In genomic region chr2:24892928-24893327, GRCh38 we compare ENCODE assay signal across 23 cellular contexts.
"Had no signal": no experiment of that assay in that cellular context is flagged by ENCODE, and none has a peak within 500 bp of the region (broad histone marks: within the 10 kb centered on the region; RNA-seq: fewer than 3 reads in every experiment).

No MANE protein-coding gene starts in this region.

- H3K27me3 ChIP-seq: adrenal gland, esophagus squamous epithelium, gastrocnemius medialis, neural progenitor cell, spleen, testis had no signal

- FAIRE-seq: astrocyte had no signal

- H3K27ac ChIP-seq: adrenal gland, esophagus squamous epithelium, gastrocnemius medialis, neural progenitor cell, spleen, testis, VCaP had no signal

- H3K4me1 ChIP-seq: adrenal gland, esophagus squamous epithelium, gastrocnemius medialis, neural progenitor cell, spleen, testis had no signal

- H3K9ac ChIP-seq: neural progenitor cell had no signal

- H3K9me3 ChIP-seq: gastrocnemius medialis, testis had no signal

- H2AFZ ChIP-seq: neural progenitor cell had no signal

- DNase-seq: activated CD4-positive, alpha-beta T cell treated with anti-CD3 and anti-CD28 coated beads, Interleukin-2, amount 10 ng/mL, durations not matched to agents 7 days and 5 days; activated CD8-positive, alpha-beta memory T cell treated with anti-CD3 and anti-CD28 coated beads, Interleukin-2, amount 10 ng/mL, durations not matched to agents 7 days and 5 days; activated CD8-positive, alpha-beta T cell treated with anti-CD3 and anti-CD28 coated beads for 36 hours; activated T-cell treated with anti-CD3 and anti-CD28 coated beads for 4 hours; adrenal gland; cortex of kidney; endodermal cell; esophagus squamous epithelium; gastrocnemius medialis; hippocampal formation; left ventricle myocardium superior; mammary epithelial cell; naive thymus-derived CD8-positive, alpha-beta T cell; posterior cingulate gyrus; spleen; stimulated activated CD4-positive, alpha-beta T cell treated with anti-CD3 and anti-CD28 coated beads, Interleukin-4, amount 100 ng/mL, for 1 hour; stimulated activated naive CD4-positive, alpha-beta T cell; testis had no signal

- ATAC-seq: activated CD4-positive, CD25-positive, alpha-beta regulatory T cell treated with anti-CD3 and anti-CD28 coated beads, Interleukin-2, amount 50 U/mL, for 24 hours; activated CD8-positive, alpha-beta memory T cell treated with anti-CD3 and anti-CD28 coated beads, Interleukin-2, amount 10 ng/mL, durations not matched to agents 7 days and 5 days; activated CD8-positive, alpha-beta T cell treated with anti-CD3 and anti-CD28 coated beads for 36 hours; activated naive CD4-positive, alpha-beta T cell treated with anti-CD3 and anti-CD28 coated beads, Interleukin-2, amount 50 U/mL, for 72 hours; gastrocnemius medialis; left ventricle myocardium superior; naive thymus-derived CD8-positive, alpha-beta T cell had no signal

- H3K36me3 ChIP-seq: adrenal gland, gastrocnemius medialis had no signal

- H3K4me3 ChIP-seq: adrenal gland, esophagus squamous epithelium, gastrocnemius medialis, neural progenitor cell, spleen, testis had no signal

- H3K4me2 ChIP-seq: neural progenitor cell had no signal
